8 cellular contexts compared by ENCODE assay signal in genomic region chr12:55715833-55716581, GRCh38.
A peak's percentile ranks its signal among the peaks of the same experiment; 100 is the strongest.
DNase-seq lines count a peak whose midpoint lies in the region; ATAC-seq and TF ChIP-seq lines count a peak whose summit lies in the region.

Gene BLOC1S1 (plus strand): TSS chr12:55716046. CDS start chr12:55716052, 6 bp downstream.

- in situ Hi-C loops in astrocyte of the cerebellum (cut with HindIII; ENCODE audit: low sequenced_read_pairs): no loop called here

- ATAC-seq in GM18511 (IDR thresholded peaks at IDR 0.05; ENCODE audit: unreplicated experiment) (peak; percentile 96), HG03025 (IDR thresholded peaks at IDR 0.05; ENCODE audit: low FRiP score, unreplicated experiment) (peak; percentile 92)

- TF ChIP-seq CTCF in astrocyte of the cerebellum (IDR thresholded peaks at IDR 0.05; ENCODE audit: low read depth, low read length, missing control alignments): peak; percentile 2

- DNase-seq in NCI-H2081 (lab: John Stamatoyannopoulos, UW) (peak; percentile 87 to 95), T-helper 9 cell (peak; percentile 93), astrocyte of the cerebellum (ENCODE audit: low read depth) (peak; percentile 82), hepatic stellate cell (ENCODE audit: low spot score) (peak; percentile 91), retina (peak; percentile 97), cortex of kidney (lab: John Stamatoyannopoulos, UW) (no peak)

- peak within 1 kb of the TSS; percentile 56 for H3K4me3 ChIP-seq in astrocyte of the cerebellum (ENCODE audit: low read depth, low read length)
